In the genomic region with DNA sequence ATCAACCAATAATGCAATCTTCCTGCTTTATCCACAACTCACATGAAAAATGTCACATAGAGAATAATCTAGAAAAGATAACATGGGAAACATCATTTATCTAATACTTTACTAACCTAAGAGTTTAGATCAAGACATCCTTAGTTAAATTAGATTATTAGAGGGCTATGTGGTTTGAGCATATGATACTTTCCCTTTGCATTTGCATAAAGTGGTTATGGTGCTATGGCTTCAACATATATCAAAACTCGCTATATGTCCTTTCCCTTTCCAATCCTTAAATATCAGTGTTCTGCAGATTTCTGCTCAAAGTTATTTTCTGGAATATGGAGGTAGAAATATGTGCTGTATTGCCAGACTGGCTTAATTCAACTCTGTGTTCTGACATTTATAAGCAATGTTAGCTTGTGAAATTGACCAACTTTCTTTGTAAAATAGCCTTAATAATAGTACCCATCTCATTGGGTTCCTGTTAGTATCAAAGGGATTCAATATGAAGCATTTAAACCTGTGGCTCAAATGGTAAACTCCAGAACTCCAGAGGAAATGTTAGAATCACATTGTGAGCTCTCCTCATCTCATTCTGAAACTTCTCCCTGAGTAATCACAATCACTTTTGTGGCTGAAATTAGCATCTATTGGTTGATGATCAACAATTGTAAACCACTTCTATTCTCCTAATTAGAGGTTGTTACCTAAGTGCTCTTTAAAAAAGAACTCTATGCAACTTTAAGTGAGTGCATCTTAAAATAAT, we compare ENCODE assay signal across 16 cellular contexts.
DNase-seq lines count a peak whose midpoint lies in the region; ATAC-seq and TF ChIP-seq lines count a peak whose summit lies in the region.
"Had no signal": no experiment of that assay in that cellular context is flagged by ENCODE, and none has a peak within 500 bp of the region (broad histone marks: within the 10 kb centered on the region; RNA-seq: fewer than 3 reads in every experiment).

No MANE protein-coding gene starts in this region.

- no peak overlapping the region for H3K27ac Mint-ChIP-seq in endothelial cell (ENCODE audit: unreplicated experiment)
- H3K27ac Mint-ChIP-seq: activated T-helper 2 cell treated with anti-CD3 and anti-CD28 coated beads, Interferon-gamma antibody, Interleukin-2, Interleukin-4, amounts not matched to agents 10 μg/mL and 5 μg/mL and 100 μg/mL, durations not matched to agents 14 hours and 24 hours and 36 hours; B cell; naive B cell; stimulated activated naive CD8-positive, alpha-beta T cell treated with anti-CD3 and anti-CD28 coated beads, Interleukin-15, Interleukin-2, amounts not matched to agents 100 ng/mL and 50 ng/mL, for 24 hours; T-helper 17 cell had no signal

- no peak for TF ChIP-seq CTCF in coronary artery (IDR thresholded peaks at IDR 0.05)
- no peak for TF ChIP-seq CTCF in endothelial cell (IDR thresholded peaks at IDR 0.05; ENCODE audit: unreplicated experiment)

- no peaks in the 10 kb centered on the region for H3K27me3 Mint-ChIP-seq in endothelial cell (ENCODE audit: unreplicated experiment)
- H3K27me3 Mint-ChIP-seq: B cell; naive B cell; stimulated activated naive CD8-positive, alpha-beta T cell treated with anti-CD3 and anti-CD28 coated beads, Interleukin-15, Interleukin-2, amounts not matched to agents 100 ng/mL and 50 ng/mL, for 24 hours; T-helper 17 cell had no signal

- H3K4me1 Mint-ChIP-seq in endothelial cell (ENCODE audit: unreplicated experiment): peaks cover 4% of the 10 kb centered on the region
- H3K4me1 Mint-ChIP-seq: B cell, naive B cell, T-helper 17 cell had no signal

- H3K36me3 Mint-ChIP-seq in endothelial cell (ENCODE audit: low read depth, unreplicated experiment): no peaks in the 10 kb centered on the region
- H3K36me3 Mint-ChIP-seq: naive B cell had no signal

- peak; percentile 92 for ATAC-seq in GM18873 (IDR thresholded peaks at IDR 0.05; ENCODE audit: low FRiP score, unreplicated experiment)
- peak; percentile 80 for ATAC-seq in GM21515 (IDR thresholded peaks at IDR 0.05; ENCODE audit: unreplicated experiment)
- ATAC-seq in HG02943 (IDR thresholded peaks at IDR 0.05; ENCODE audit: low read depth, unreplicated experiment): peak; percentile 86
- peak; percentile 62 for ATAC-seq in HG03520 (IDR thresholded peaks at IDR 0.05; ENCODE audit: unreplicated experiment)
- ATAC-seq: T-helper 17 cell had no signal

- H3K9me3 Mint-ChIP-seq in endothelial cell (ENCODE audit: unreplicated experiment): no peaks in the 10 kb centered on the region
- H3K9me3 Mint-ChIP-seq: activated T-helper 2 cell treated with anti-CD3 and anti-CD28 coated beads, Interferon-gamma antibody, Interleukin-2, Interleukin-4, amounts not matched to agents 10 μg/mL and 5 μg/mL and 100 μg/mL, durations not matched to agents 14 hours and 24 hours and 36 hours; stimulated activated naive CD8-positive, alpha-beta T cell treated with anti-CD3 and anti-CD28 coated beads, Interleukin-15, Interleukin-2, amounts not matched to agents 100 ng/mL and 50 ng/mL, for 24 hours had no signal

- no peak overlapping the region for H3K4me3 ChIP-seq in coronary artery

- no peak overlapping the region for H3K4me3 Mint-ChIP-seq in endothelial cell (ENCODE audit: unreplicated experiment)
- H3K4me3 Mint-ChIP-seq: B cell; naive B cell; stimulated activated naive CD8-positive, alpha-beta T cell treated with anti-CD3 and anti-CD28 coated beads, Interleukin-15, Interleukin-2, amounts not matched to agents 100 ng/mL and 50 ng/mL, for 24 hours; T-helper 17 cell had no signal

- H3K27ac ChIP-seq in coronary artery: no peak overlapping the region
- H3K27ac ChIP-seq: brain microvascular endothelial cell had no signal

- DNase-seq in NCI-H1436 treated with DMSO at 0.1 percent for 48 hours (lab: John Stamatoyannopoulos, UW): no peak
- no peak for DNase-seq in coronary artery (ENCODE audit: low spot score)
- DNase-seq in NCI-H226: no peak
- DNase-seq in endothelial cell (ENCODE audit: low spot score): no peak
- DNase-seq: brain microvascular endothelial cell, MM.1S, naive B cell, NCI-H446 treated with DMSO at 0.1 percent for 48 hours, T-helper 17 cell had no signal
